In genomic region chr17:69414408-69415274, GRCh38 we compare ENCODE assay signal across 1 cellular context.
TF ChIP-seq lines count a peak whose summit lies in the region.

TSS of gene MAP2K6 (plus strand) at chr17:69414697. CDS start at chr17:69414985, 288 bp downstream.

TF ChIP-seq in SK-N-SH, 30 proteins besides CTCF, POLR2A, EP300 and RAD21 (continued from another document):
- TF ChIP-seq USF2 (IDR thresholded peaks at IDR 0.05; ENCODE audit: borderline replicate concordance, low read depth, low read length) (no peak), GABPA (IDR thresholded peaks at IDR 0.05; ENCODE audit: low read depth) (peak; percentile 77), NRF1 (IDR thresholded peaks at IDR 0.05; ENCODE audit: low read depth, low read length) (peak; percentile 66), SMC3 (IDR thresholded peaks at IDR 0.05; ENCODE audit: low read depth, low read length) (no peak), FOXM1 (IDR thresholded peaks at IDR 0.05; ENCODE audit: low read depth) (no peak), FOXJ3 (CRISPR knock-in tag; IDR thresholded peaks at IDR 0.05) (no peak), RCOR1 (IDR thresholded peaks at IDR 0.05; ENCODE audit: low read length) (no peak), MAX (IDR thresholded peaks at IDR 0.05; ENCODE audit: low read depth) (peak; percentile 75), NFIC (IDR thresholded peaks at IDR 0.05; ENCODE audit: borderline replicate concordance) (no peak), RXRA (IDR thresholded peaks at IDR 0.05; ENCODE audit: borderline replicate concordance, low read depth) (no peak), ELF1 (IDR thresholded peaks at IDR 0.05) (0 out of 2 replicates have a peak, but pooled peaks have one; percentile 44), EZH2phosphoT487 (IDR thresholded peaks at IDR 0.05; ENCODE audit: borderline replicate concordance, low read depth) (no peak), POLR2AphosphoS5 (IDR thresholded peaks at IDR 0.05; ENCODE audit: low read depth, low read length) (peak; percentile 68), TCF12 (IDR thresholded peaks at IDR 0.05) (0 out of 2 replicates have a peak, but pooled peaks have one; percentile 25), REST (IDR thresholded peaks at IDR 0.05; ENCODE audit: low read depth, low read length) (no peak), FOSL2 (IDR thresholded peaks at IDR 0.05; ENCODE audit: borderline replicate concordance, low read depth) (no peak), CHD2 (IDR thresholded peaks at IDR 0.05; ENCODE audit: low read length, partially characterized antibody) (peak; percentile 48), JUND (IDR thresholded peaks at IDR 0.05) (no peak)
